1 cellular context compared by ENCODE assay signal in genomic region chr6:6772751-6773150, GRCh38.
TF ChIP-seq lines count a peak whose summit lies in the region.

No MANE protein-coding gene starts in this region.

TF ChIP-seq in GM23338, 12 proteins besides CTCF, POLR2A, EP300 and RAD21 (continued from another document):
- TF ChIP-seq ZNF462 (CRISPR knock-in tag; IDR thresholded peaks at IDR 0.05) = no peak
- TF ChIP-seq EZH2 (IDR thresholded peaks at IDR 0.05; ENCODE audit: low read depth, unreplicated experiment) = no peak
- no peak for TF ChIP-seq EZH2phosphoT487 (IDR thresholded peaks at IDR 0.05; ENCODE audit: unreplicated experiment)
- no peak for TF ChIP-seq CREB1 (CRISPR knock-in tag; IDR thresholded peaks at IDR 0.05; ENCODE audit: low read depth)
- TF ChIP-seq ETS1 (IDR thresholded peaks at IDR 0.05) = no peak
- TF ChIP-seq ZNF331 (CRISPR knock-in tag; IDR thresholded peaks at IDR 0.05; ENCODE audit: low read depth) = no peak
- TF ChIP-seq ZNF114 (CRISPR knock-in tag; IDR thresholded peaks at IDR 0.05) = no peak
- no peak for TF ChIP-seq REST (IDR thresholded peaks at IDR 0.05; ENCODE audit: unreplicated experiment)
